In genomic region chr3:107432646-107433045, GRCh38 we compare ENCODE assay signal across 10 cellular contexts. TPM values are rescaled to one million over a fixed set of nuclear protein-coding genes. Genes with fewer than 3 reads are reported as not detected.
A peak's percentile ranks its signal among the peaks of the same experiment; 100 is the strongest.
DNase-seq lines count a peak whose midpoint lies in the region; ATAC-seq, FAIRE-seq and TF ChIP-seq lines count a peak whose summit lies in the region.
"Had no signal": no experiment of that assay in that cellular context is flagged by ENCODE, and none has a peak within 500 bp of the region (broad histone marks: within the 10 kb centered on the region; RNA-seq: fewer than 3 reads in every experiment).

No MANE protein-coding gene starts in this region.

- POLR2A ChIA-PET in naive thymus-derived CD4-positive, alpha-beta T cell (lab: Charles Lee): interaction anchor here (0.8 kb wide), 1 partner anchor 90 kb away, joined by 3 read pairs; the partner anchor contains the start of gene BBX
- POLR2A ChIA-PET in HepG2 (lab: Yijun Ruan, JAX): no interaction called here

- intact Hi-C loops in naive thymus-derived CD4-positive, alpha-beta T cell (cut with micrococcal nuclease): loop anchor here (5.0 to 10.0 kb wide), 3 partner anchors 165 to 1120 kb away; partner anchors contain the start of gene IFT57 (in 1 of the 2)
- intact Hi-C loops in HepG2 (cut with micrococcal nuclease; ENCODE audit: unreplicated experiment): loop anchor here (5.0 kb wide), 1 partner anchor 110 kb away; no protein-coding TSS in a partner anchor

- TF ChIP-seq EP300 in HepG2 (IDR thresholded peaks at IDR 0.05; ENCODE audit: low read depth in 2 of 2, low read length in 2 of 2) (no peak), HepG2 (CRISPR knock-in tag; IDR thresholded peaks at IDR 0.05; ENCODE audit: borderline replicate concordance) (no peak)

- TF ChIP-seq RAD21 in HepG2 (CRISPR knock-in tag; IDR thresholded peaks at IDR 0.05): no peak

- no peaks in the 10 kb centered on the region for H3K36me3 Mint-ChIP-seq in CD4-positive, CD25-positive, alpha-beta regulatory T cell
- H3K36me3 Mint-ChIP-seq in naive thymus-derived CD4-positive, alpha-beta T cell: no peaks in the 10 kb centered on the region

- CTCF ChIA-PET in naive thymus-derived CD4-positive, alpha-beta T cell (lab: Charles Lee): no interaction called here
- CTCF ChIA-PET in HepG2 (lab: Yijun Ruan, JAX; ENCODE audit: low intra/inter-chr PET ratio, low total read pairs): no interaction called here

- no peak overlapping the region for H3K27ac Mint-ChIP-seq in CD4-positive, CD25-positive, alpha-beta regulatory T cell
- H3K27ac Mint-ChIP-seq in naive thymus-derived CD4-positive, alpha-beta T cell: no peak overlapping the region

- in situ Hi-C loops in KBM-7 (cut with MboI; ENCODE audit: low pct_unique_long_range_greater_than_20kb, low sequenced_read_pairs) (no loop called here), HepG2 (cut with HindIII; ENCODE audit: extremely low pct_ligation_motif_present, low pct_unique_long_range_greater_than_20kb) (no loop called here)

- no peak overlapping the region for H3K4me3 ChIP-seq in CD4-positive, CD25-positive, alpha-beta regulatory T cell (ENCODE audit: low read depth, low read length)
- no peak overlapping the region for H3K4me3 ChIP-seq in naive thymus-derived CD4-positive, alpha-beta T cell (ENCODE audit: low read length)
- H3K4me3 ChIP-seq in SJCRH30 (no peak overlapping the region), HepG2 (replicated peaks in 1 of 3; ENCODE audit: insufficient read depth in 1 of 3, low read depth in 2 of 3, low read length in 3 of 3) (no peak overlapping the region)

- no peak overlapping the region for H2AFZ ChIP-seq in HepG2 (ENCODE audit: low read length)

- no peaks in the 10 kb centered on the region for H4K20me1 ChIP-seq in HepG2 (ENCODE audit: insufficient read depth, low read length)

- H3K27me3 Mint-ChIP-seq in CD4-positive, CD25-positive, alpha-beta regulatory T cell: peaks cover 59% of the 10 kb centered on the region
- peaks cover 0 to 53% (median 4%) of the 10 kb centered on the region in 5 donors for H3K27me3 Mint-ChIP-seq in naive thymus-derived CD4-positive, alpha-beta T cell

- no peak for DNase-seq in CD4-positive, CD25-positive, alpha-beta regulatory T cell
- peak; percentile 30 for DNase-seq in KBM-7
- DNase-seq in caudate nucleus (lab: John Stamatoyannopoulos, UW): no peak
- DNase-seq in naive thymus-derived CD4-positive, alpha-beta T cell: no peak
- no peak for DNase-seq in SIG-M5 (lab: John Stamatoyannopoulos, UW)
- DNase-seq in SJCRH30: no peak
- no peak for DNase-seq in HepG2 (ENCODE audit: low spot score)
- DNase-seq: stimulated activated CD4-positive, alpha-beta T cell treated with anti-CD3 and anti-CD28 coated beads, Interleukin-4, amount 100 ng/mL, for 1 hour had no signal

- BruUV-seq in HepG2 (replicated peaks; lab: Mats Ljungman, UMichigan): no TSS peak

- peak overlapping the region; percentile 45 to 90 (median 88) for H3K4me3 Mint-ChIP-seq in CD4-positive, CD25-positive, alpha-beta regulatory T cell
- peak overlapping the region; percentile 33 to 95 (median 93) for H3K4me3 Mint-ChIP-seq in naive thymus-derived CD4-positive, alpha-beta T cell

- no peak overlapping the region for H3K27ac ChIP-seq in CD4-positive, CD25-positive, alpha-beta regulatory T cell (ENCODE audit: insufficient read depth, low read length, poor library complexity, severe bottlenecking)
- H3K27ac ChIP-seq in caudate nucleus (ENCODE audit: low read depth, low read length) (peak overlapping the region; percentile 95), SJCRH30 (no peak overlapping the region), HepG2 (ENCODE audit: extremely low read length, insufficient read depth, low read length) (no peak overlapping the region)
- no peak overlapping the region for H3K27ac ChIP-seq in naive thymus-derived CD4-positive, alpha-beta T cell (ENCODE audit: low read depth, low read length)

- no peak for TF ChIP-seq POLR2A in HepG2 (IDR thresholded peaks at IDR 0.05; ENCODE audit: insufficient read depth in 1 of 2, low read depth in 2 of 2, low read length in 2 of 2)

- no peaks in the 10 kb centered on the region for H3K9me3 ChIP-seq in CD4-positive, CD25-positive, alpha-beta regulatory T cell (ENCODE audit: control insufficient read depth in 2 of 2, low read length in 2 of 2)
- no peaks in the 10 kb centered on the region for H3K9me3 ChIP-seq in naive thymus-derived CD4-positive, alpha-beta T cell (ENCODE audit: control insufficient read depth in 2 of 3, low read length in 3 of 3)
- no peaks in the 10 kb centered on the region for H3K9me3 ChIP-seq in SJCRH30 (replicated peaks)
- no peaks in the 10 kb centered on the region for H3K9me3 ChIP-seq in HepG2 (ENCODE audit: low read length)

- ATAC-seq in CD4-positive, CD25-positive, alpha-beta regulatory T cell (ENCODE audit: low read depth in 2 of 2): no peak
- ATAC-seq in naive thymus-derived CD4-positive, alpha-beta T cell: no peak
- ATAC-seq in activated CD4-positive, CD25-positive, alpha-beta regulatory T cell treated with anti-CD3 and anti-CD28 coated beads, Interleukin-2, amount 50 U/mL, for 24 hours: no peak
- ATAC-seq in HepG2: no peak

- H3K4me1 ChIP-seq in CD4-positive, CD25-positive, alpha-beta regulatory T cell (ENCODE audit: control insufficient read depth, insufficient read depth, low read length, poor library complexity, severe bottlenecking): peaks cover 23% of the 10 kb centered on the region
- H3K4me1 ChIP-seq in naive thymus-derived CD4-positive, alpha-beta T cell (ENCODE audit: control insufficient read depth in 2 of 2, insufficient read depth in 2 of 2, low read length in 2 of 2): peaks cover 11 to 12% of the 10 kb centered on the region in 2 donors
- H3K4me1 ChIP-seq in SJCRH30 (peaks cover 10% of the 10 kb centered on the region), HepG2 (ENCODE audit: insufficient read depth, low read length) (peaks cover 27% of the 10 kb centered on the region)

- no peaks in the 10 kb centered on the region for H3K36me3 ChIP-seq in CD4-positive, CD25-positive, alpha-beta regulatory T cell (ENCODE audit: control insufficient read depth, insufficient read depth, low read length)
- H3K36me3 ChIP-seq in naive thymus-derived CD4-positive, alpha-beta T cell (ENCODE audit: control insufficient read depth in 2 of 3, insufficient read depth in 3 of 3, low read length in 3 of 3): no peaks in the 10 kb centered on the region
- H3K36me3 ChIP-seq in SJCRH30: no peaks in the 10 kb centered on the region
- H3K36me3 ChIP-seq in HepG2 (replicated peaks in 1 of 2; ENCODE audit: control insufficient read depth in 1 of 2, insufficient read depth in 2 of 2, low read length in 2 of 2): no peaks in the 10 kb centered on the region

- peaks cover 0 to 3% (median 0%) of the 10 kb centered on the region in 7 donors for H3K9me3 Mint-ChIP-seq in CD4-positive, CD25-positive, alpha-beta regulatory T cell
- no peaks in the 10 kb centered on the region for H3K9me3 Mint-ChIP-seq in naive thymus-derived CD4-positive, alpha-beta T cell

- peaks cover 22% of the 10 kb centered on the region for H3K27me3 ChIP-seq in CD4-positive, CD25-positive, alpha-beta regulatory T cell (ENCODE audit: control insufficient read depth, insufficient read depth, low read length)
- peaks cover 0 to 4% of the 10 kb centered on the region in 2 donors for H3K27me3 ChIP-seq in naive thymus-derived CD4-positive, alpha-beta T cell (ENCODE audit: control insufficient read depth in 2 of 2, insufficient read depth in 2 of 2, low read length in 2 of 2)
- H3K27me3 ChIP-seq in SJCRH30: no peaks in the 10 kb centered on the region
- peaks cover 0 to 25% of the 10 kb centered on the region in 2 experiments; a peak in 3 of 5 replicates for H3K27me3 ChIP-seq in HepG2 (ENCODE audit: control insufficient read depth in 1 of 2, insufficient read depth in 2 of 2, low read length in 2 of 2)

- no peak for FAIRE-seq in HepG2 (lab: Jason Lieb, UNC)

- no peaks in the 10 kb centered on the region for H3K79me2 ChIP-seq in HepG2 (ENCODE audit: insufficient read depth, low read length)

- H3K9ac ChIP-seq in HepG2 (ENCODE audit: insufficient read depth, low read depth, low read length): no peak overlapping the region

- WGBS in HepG2 (ENCODE audit: low lambda C conversion rate): 59% methylated on average over 8 of the region's 8 CpGs

- H3K4me1 Mint-ChIP-seq in CD4-positive, CD25-positive, alpha-beta regulatory T cell: peaks cover 7 to 23% (median 14%) of the 10 kb centered on the region in 4 donors
- peaks cover 0 to 27% (median 13%) of the 10 kb centered on the region in 7 donors for H3K4me1 Mint-ChIP-seq in naive thymus-derived CD4-positive, alpha-beta T cell

- no peak overlapping the region for H3K4me2 ChIP-seq in HepG2 (ENCODE audit: low read depth, low read length)

- no peak for TF ChIP-seq CTCF in HepG2 (CRISPR knock-in tag; IDR thresholded peaks at IDR 0.05)

TF ChIP-seq in HepG2, 621 proteins besides CTCF, POLR2A, EP300 and RAD21 (continues in another document):
- TF ChIP-seq SNAI1 (CRISPR knock-in tag; IDR thresholded peaks at IDR 0.05; ENCODE audit: borderline replicate concordance): no peak

RNA-seq across cellular contexts. Expression of gene CCDC54, which starts 55.4 kb away (rescaled TPM):
- total RNA-seq in CD4-positive, CD25-positive, alpha-beta regulatory T cell: not detected
- polyA plus RNA-seq in CD4-positive, CD25-positive, alpha-beta regulatory T cell: not detected
- total RNA-seq in naive thymus-derived CD4-positive, alpha-beta T cell: not detected
- not detected for polyA plus RNA-seq in naive thymus-derived CD4-positive, alpha-beta T cell
- not detected in 2 replicates for total RNA-seq in SJCRH30 (2014; rRNA removed; shearing (Covaris generic))
- not detected in 2 replicates for total RNA-seq in HepG2 (2016; rRNA removed; fragmentation: Illumina TruSeq; extraction: Trizol)
- total RNA-seq in HepG2 (2016; cell fraction: cytosol; rRNA removed; fragmentation: Illumina TruSeq; extraction: Trizol; ENCODE audit: low read depth): not detected in 2 replicates
- not detected in 2 replicates for total RNA-seq in HepG2 (2016; cell fraction: insoluble cytoplasmic fraction; rRNA removed; fragmentation: Illumina TruSeq; extraction: Trizol)
- total RNA-seq in HepG2 (2016; cell fraction: membrane; rRNA removed; fragmentation: Illumina TruSeq; extraction: Trizol): not detected in 2 replicates
- total RNA-seq in HepG2 (2016; cell fraction: nucleus; rRNA removed; fragmentation: Illumina TruSeq; extraction: Trizol): not detected in 2 replicates
- polyA plus RNA-seq in HepG2 (2011; rRNA removed): not detected in 2 replicates
- not detected in 2 replicates for polyA plus RNA-seq in HepG2 (2011; cell fraction: cytosol; rRNA removed)
- not detected in 2 replicates for polyA plus RNA-seq in HepG2 (2011; cell fraction: nucleus; rRNA removed)
- polyA plus RNA-seq in HepG2 (2012): not detected in 2 replicates
- polyA plus RNA-seq in HepG2 (2016; cell fraction: cytosol; fragmentation: Illumina TruSeq; extraction: Trizol; ENCODE audit: low read depth): not detected in 2 replicates
- polyA plus RNA-seq in HepG2 (2016; cell fraction: insoluble cytoplasmic fraction; fragmentation: Illumina TruSeq; extraction: Trizol; ENCODE audit: low read depth): not detected in 2 replicates
- polyA plus RNA-seq in HepG2 (2016; cell fraction: membrane; fragmentation: Illumina TruSeq; extraction: Trizol; ENCODE audit: low read depth): not detected in 2 replicates
- not detected in 2 replicates for polyA plus RNA-seq in HepG2 (2016; cell fraction: nucleus; fragmentation: Illumina TruSeq; extraction: Trizol; ENCODE audit: insufficient read depth, low read depth)
- polyA minus RNA-seq in HepG2 (2011; rRNA and poly(A)+ RNA removed; ENCODE audit: low replicate concordance): not detected in 2 replicates
- polyA minus RNA-seq in HepG2 (2011; cell fraction: cytosol; rRNA and poly(A)+ RNA removed): not detected in 2 replicates
- not detected in 2 replicates for polyA minus RNA-seq in HepG2 (2011; cell fraction: nucleus; rRNA and poly(A)+ RNA removed)
- total RNA-seq: IMR-90 had no signal
- polyA plus RNA-seq: IMR-90 had no signal
